Comparison of ENCODE assay signal across 1 cellular context in the genomic region with DNA sequence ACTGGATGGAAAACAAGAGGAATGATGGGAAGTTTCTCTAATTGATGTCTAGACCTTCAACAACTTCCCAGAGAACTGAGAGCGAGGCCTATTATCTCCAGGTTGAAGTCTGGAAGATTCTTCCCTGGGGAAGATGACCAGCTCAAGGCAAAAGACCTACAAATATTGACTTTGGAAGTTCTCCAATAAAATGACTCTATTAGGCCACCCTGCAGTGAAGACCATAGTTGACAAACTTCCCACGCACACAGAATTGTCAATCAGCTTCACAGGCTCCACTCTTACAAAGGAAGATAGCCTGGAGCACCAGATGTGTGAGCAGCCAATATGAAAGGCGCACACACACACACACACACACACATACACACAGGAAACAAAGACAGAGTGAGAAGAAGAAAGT.
TF ChIP-seq lines count a peak whose summit lies in the region.

No MANE protein-coding gene starts in this region.

TF ChIP-seq in IMR-90, 13 proteins besides CTCF, POLR2A, EP300 and RAD21 (continued from another document):
- TF ChIP-seq, protein P1, sequence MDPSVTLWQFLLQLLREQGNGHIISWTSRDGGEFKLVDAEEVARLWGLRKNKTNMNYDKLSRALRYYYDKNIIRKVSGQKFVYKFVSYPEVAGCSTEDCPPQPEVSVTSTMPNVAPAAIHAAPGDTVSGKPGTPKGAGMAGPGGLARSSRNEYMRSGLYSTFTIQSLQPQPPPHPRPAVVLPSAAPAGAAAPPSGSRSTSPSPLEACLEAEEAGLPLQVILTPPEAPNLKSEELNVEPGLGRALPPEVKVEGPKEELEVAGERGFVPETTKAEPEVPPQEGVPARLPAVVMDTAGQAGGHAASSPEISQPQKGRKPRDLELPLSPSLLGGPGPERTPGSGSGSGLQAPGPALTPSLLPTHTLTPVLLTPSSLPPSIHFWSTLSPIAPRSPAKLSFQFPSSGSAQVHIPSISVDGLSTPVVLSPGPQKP (IDR thresholded peaks at IDR 0.05; ENCODE audit: borderline replicate concordance, low read depth, low read length), result no peak
- TF ChIP-seq RCOR1 (IDR thresholded peaks at IDR 0.05; ENCODE audit: insufficient replicate concordance, low read length) (no peak), BHLHE40 (IDR thresholded peaks at IDR 0.05; ENCODE audit: low read depth, low read length) (no peak), MAFK (IDR thresholded peaks at IDR 0.05; ENCODE audit: low read depth, low read length) (no peak), CHD1 (IDR thresholded peaks at IDR 0.05; ENCODE audit: low read depth, low read length) (no peak), NFE2L2 (IDR thresholded peaks at IDR 0.05; ENCODE audit: low read depth, low read length) (no peak), CEBPB (IDR thresholded peaks at IDR 0.05; ENCODE audit: low read depth, low read length) (no peak), SMC3 (IDR thresholded peaks at IDR 0.05; ENCODE audit: low read depth, low read length) (no peak), RFX5 (IDR thresholded peaks at IDR 0.05; ENCODE audit: low read depth, low read length) (no peak), MXI1 (IDR thresholded peaks at IDR 0.05; ENCODE audit: borderline replicate concordance, low read depth, low read length) (no peak), FOS (IDR thresholded peaks at IDR 0.05; ENCODE audit: low read depth, low read length) (no peak)
- TF ChIP-seq, protein P2, sequence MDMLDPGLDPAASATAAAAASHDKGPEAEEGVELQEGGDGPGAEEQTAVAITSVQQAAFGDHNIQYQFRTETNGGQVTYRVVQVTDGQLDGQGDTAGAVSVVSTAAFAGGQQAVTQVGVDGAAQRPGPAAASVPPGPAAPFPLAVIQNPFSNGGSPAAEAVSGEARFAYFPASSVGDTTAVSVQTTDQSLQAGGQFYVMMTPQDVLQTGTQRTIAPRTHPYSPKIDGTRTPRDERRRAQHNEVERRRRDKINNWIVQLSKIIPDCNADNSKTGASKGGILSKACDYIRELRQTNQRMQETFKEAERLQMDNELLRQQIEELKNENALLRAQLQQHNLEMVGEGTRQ (IDR thresholded peaks at IDR 0.05; ENCODE audit: low read depth, low read length), result no peak
